ENCODE assay signal across 1 cellular context in the genomic region with DNA sequence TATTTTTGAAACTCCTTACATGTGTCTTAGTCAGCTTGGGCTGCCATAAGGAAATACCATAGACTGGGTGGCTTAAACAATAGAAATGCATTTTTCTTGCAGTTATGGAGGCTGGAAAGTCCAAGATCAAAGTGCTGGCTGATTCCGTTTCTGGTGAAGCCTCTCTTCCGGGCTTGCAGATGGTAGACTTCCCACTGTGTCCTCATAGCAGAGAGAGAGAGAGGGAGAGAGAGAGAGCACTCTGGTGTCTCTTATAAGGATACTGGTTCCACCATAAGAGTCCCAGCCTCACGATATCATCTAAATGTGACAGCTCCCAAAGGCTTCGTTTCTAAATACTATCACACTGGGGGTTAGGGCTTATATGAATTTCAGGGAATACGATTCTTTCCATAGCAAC.
TF ChIP-seq lines count a peak whose summit lies in the region.

No MANE protein-coding gene starts in this region.

TF ChIP-seq in endothelial cell of umbilical vein, 7 proteins besides CTCF, POLR2A, EP300 and RAD21:
- TF ChIP-seq FOS (IDR thresholded peaks at IDR 0.05; ENCODE audit: borderline replicate concordance, insufficient read depth, low read length), result no peak
- no peak for TF ChIP-seq POLR2AphosphoS5 (IDR thresholded peaks at IDR 0.05; ENCODE audit: insufficient read depth, low read depth, low read length)
- no peak for TF ChIP-seq EZH2 (IDR thresholded peaks at IDR 0.05; ENCODE audit: borderline replicate concordance, low read depth, low read length, severe bottlenecking)
- no peak for TF ChIP-seq MYC (IDR thresholded peaks at IDR 0.05; ENCODE audit: low read depth, low read length)
- TF ChIP-seq, protein P1, sequence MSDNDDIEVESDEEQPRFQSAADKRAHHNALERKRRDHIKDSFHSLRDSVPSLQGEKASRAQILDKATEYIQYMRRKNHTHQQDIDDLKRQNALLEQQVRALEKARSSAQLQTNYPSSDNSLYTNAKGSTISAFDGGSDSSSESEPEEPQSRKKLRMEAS (IDR thresholded peaks at IDR 0.05; ENCODE audit: insufficient read depth, insufficient read length), result no peak
- no peak for TF ChIP-seq JUN (IDR thresholded peaks at IDR 0.05; ENCODE audit: borderline replicate concordance, insufficient read depth, insufficient read length, low read depth)
- TF ChIP-seq GATA2 (IDR thresholded peaks at IDR 0.05; ENCODE audit: insufficient read depth, insufficient read length, low read depth, low read length), result no peak
